Comparison of ENCODE assay signal across 19 cellular contexts in genomic region chr7:70416611-70417010, GRCh38.
DNase-seq lines count a peak whose midpoint lies in the region; ATAC-seq and TF ChIP-seq lines count a peak whose summit lies in the region.
"Had no signal": no experiment of that assay in that cellular context is flagged by ENCODE, and none has a peak within 500 bp of the region (broad histone marks: within the 10 kb centered on the region; RNA-seq: fewer than 3 reads in every experiment).

No MANE protein-coding gene starts in this region.

- no peaks in the 10 kb centered on the region for H3K27me3 Mint-ChIP-seq in activated B cell treated with CpG ODN at 0.5 μM for 24 hours
- H3K27me3 Mint-ChIP-seq: activated CD4-positive, alpha-beta T cell treated with anti-CD3 and anti-CD28 coated beads for 36 hours had no signal

- no TSS peak for BruUV-seq in PC-9 (replicated peaks; lab: Mats Ljungman, UMichigan)

- no peaks in the 10 kb centered on the region for H3F3A ChIP-seq in PC-9 (ENCODE audit: insufficient read depth, low read depth)

- ATAC-seq in HG03342 (IDR thresholded peaks at IDR 0.05; ENCODE audit: unreplicated experiment) (peak; percentile 32), activated B cell treated with CpG ODN at 0.5 μM for 24 hours (ENCODE audit: low read depth) (peak; percentile 75), Right ventricle myocardium inferior (no peak)
- ATAC-seq: activated CD4-positive, alpha-beta T cell treated with anti-CD3 and anti-CD28 coated beads for 36 hours; pancreas had no signal

- H3K27ac ChIP-seq in PC-9, result no peak overlapping the region
- H3K27ac ChIP-seq: epithelial cell of prostate, pancreas had no signal

- peaks cover 55% of the 10 kb centered on the region for H3K27me3 ChIP-seq in PC-9 (ENCODE audit: insufficient read depth, low read depth)
- H3K27me3 ChIP-seq: pancreas had no signal

- H3K4me3 ChIP-seq in GM12875 (ENCODE audit: low read depth, low read length), result peak overlapping the region; percentile 23
- H3K4me3 ChIP-seq in PC-9, result no peak overlapping the region
- H3K4me3 ChIP-seq: pancreas had no signal

- H3K9me3 Mint-ChIP-seq in activated B cell treated with CpG ODN at 0.5 μM for 24 hours, result no peaks in the 10 kb centered on the region
- H3K9me3 Mint-ChIP-seq: activated naive CD8-positive, alpha-beta T cell treated with anti-CD3 and anti-CD28 coated beads, Interleukin-2, amount 10 ng/mL, durations not matched to agents 7 days and 5 days had no signal

- no peaks in the 10 kb centered on the region for H3K36me3 ChIP-seq in PC-9 (ENCODE audit: low read depth)
- H3K36me3 ChIP-seq: pancreas had no signal

- peaks cover 1% of the 10 kb centered on the region for H3K36me3 Mint-ChIP-seq in activated B cell treated with CpG ODN at 0.5 μM for 24 hours (ENCODE audit: low read depth)
- H3K36me3 Mint-ChIP-seq: activated naive CD8-positive, alpha-beta T cell treated with anti-CD3 and anti-CD28 coated beads, Interleukin-2, amount 10 ng/mL, durations not matched to agents 7 days and 5 days had no signal

- H2AFZ ChIP-seq in PC-9, result no peak overlapping the region

- H3K9me2 ChIP-seq in PC-9 (ENCODE audit: insufficient read depth), result no peaks in the 10 kb centered on the region

- DNase-seq in activated B cell treated with CpG ODN at 0.5 μM for 24 hours, result no peak
- peak; percentile 60 for DNase-seq in retina
- no peak for DNase-seq in dermis blood vessel endothelial cell
- no peak for DNase-seq in Right ventricle myocardium inferior (ENCODE audit: missing footprints)
- no peak for DNase-seq in ecto neural progenitor cell (ENCODE audit: low spot score)
- DNase-seq in PC-9, result no peak
- DNase-seq: activated CD4-positive, alpha-beta T cell treated with anti-CD3 and anti-CD28 coated beads for 36 hours; activated naive CD8-positive, alpha-beta T cell treated with anti-CD3 and anti-CD28 coated beads, Interleukin-2, amount 10 ng/mL, durations not matched to agents 7 days and 5 days; AML-193; central memory CD4-positive, alpha-beta T cell; DMS79; NCI-H1436; NCI-H774; pancreas; Right ventricle myocardium superior; T-helper 2 cell had no signal

- POLR2A ChIA-PET in activated B cell treated with CpG ODN at 0.5 μM for 24 hours (lab: Charles Lee), result no interaction called here
- POLR2A ChIA-PET in PC-9 (lab: Charles Lee; ENCODE audit: unreplicated experiment), result no interaction called here

- H3K4me1 Mint-ChIP-seq in activated B cell treated with CpG ODN at 0.5 μM for 24 hours, result peaks cover 28% of the 10 kb centered on the region
- H3K4me1 Mint-ChIP-seq: activated CD4-positive, alpha-beta T cell treated with anti-CD3 and anti-CD28 coated beads for 36 hours; activated naive CD8-positive, alpha-beta T cell treated with anti-CD3 and anti-CD28 coated beads, Interleukin-2, amount 10 ng/mL, durations not matched to agents 7 days and 5 days had no signal

- H3K79me2 ChIP-seq in PC-9 (ENCODE audit: low read depth), result no peaks in the 10 kb centered on the region

- peak overlapping the region; percentile 16 for H3K4me3 Mint-ChIP-seq in activated B cell treated with CpG ODN at 0.5 μM for 24 hours
- H3K4me3 Mint-ChIP-seq: activated CD4-positive, alpha-beta T cell treated with anti-CD3 and anti-CD28 coated beads for 36 hours; activated naive CD8-positive, alpha-beta T cell treated with anti-CD3 and anti-CD28 coated beads, Interleukin-2, amount 10 ng/mL, durations not matched to agents 7 days and 5 days had no signal

- TF ChIP-seq CTCF in GM12875 (IDR thresholded peaks at IDR 0.05; ENCODE audit: borderline replicate concordance, insufficient read depth, low read depth, low read length), result no peak
- TF ChIP-seq CTCF in activated B cell treated with CpG ODN at 0.5 μM for 24 hours (IDR thresholded peaks at IDR 0.05), result no peak
- no peak for TF ChIP-seq CTCF in PC-9 (conservative IDR thresholded peaks at IDR 0.05)

- intact Hi-C loops in activated B cell treated with CpG ODN at 0.5 μM for 24 hours (cut with micrococcal nuclease) (loop anchor here (10.0 kb wide), 1 partner anchor 278 kb away; no protein-coding TSS in a partner anchor), Right ventricle myocardium inferior (cut with DNase I) (no loop called here), PC-9 (cut with micrococcal nuclease; ENCODE audit: unreplicated experiment) (no loop called here)

- H3K4me2 ChIP-seq in PC-9, result no peak overlapping the region

- peak overlapping the region; percentile 32 for H3K27ac Mint-ChIP-seq in activated B cell treated with CpG ODN at 0.5 μM for 24 hours
- H3K27ac Mint-ChIP-seq: activated CD4-positive, alpha-beta T cell treated with anti-CD3 and anti-CD28 coated beads for 36 hours; activated naive CD8-positive, alpha-beta T cell treated with anti-CD3 and anti-CD28 coated beads, Interleukin-2, amount 10 ng/mL, durations not matched to agents 7 days and 5 days had no signal

- H4K20me1 ChIP-seq in PC-9 (ENCODE audit: insufficient read depth), result no peaks in the 10 kb centered on the region

- no peaks in the 10 kb centered on the region for H3K9me3 ChIP-seq in PC-9 (ENCODE audit: insufficient read depth, low read depth)
- H3K9me3 ChIP-seq: pancreas had no signal

- CTCF ChIA-PET in activated B cell treated with CpG ODN at 0.5 μM for 24 hours (lab: Charles Lee), result no interaction called here
- CTCF ChIA-PET in PC-9 (lab: Charles Lee), result no interaction called here

- H3K4me1 ChIP-seq in PC-9 (replicated peaks; ENCODE audit: insufficient read depth), result no peaks in the 10 kb centered on the region
- H3K4me1 ChIP-seq: pancreas had no signal
